Comparison of ENCODE assay signal across 1 cellular context in genomic region chr3:17081520-17081919, GRCh38.
TF ChIP-seq lines count a peak whose summit lies in the region.

No MANE protein-coding gene starts in this region.

TF ChIP-seq in GM23338, 12 proteins besides CTCF, POLR2A, EP300 and RAD21 (continued from another document):
- no peak for TF ChIP-seq ZNF462 (CRISPR knock-in tag; IDR thresholded peaks at IDR 0.05)
- TF ChIP-seq JUNB (IDR thresholded peaks at IDR 0.05; ENCODE audit: unreplicated experiment), result no peak
- no peak for TF ChIP-seq CREB1 (CRISPR knock-in tag; IDR thresholded peaks at IDR 0.05; ENCODE audit: low read depth)
- TF ChIP-seq EZH2phosphoT487 (IDR thresholded peaks at IDR 0.05; ENCODE audit: unreplicated experiment), result no peak
- TF ChIP-seq ZNF331 (CRISPR knock-in tag; IDR thresholded peaks at IDR 0.05; ENCODE audit: low read depth), result no peak
- TF ChIP-seq POLR2AphosphoS5 (IDR thresholded peaks at IDR 0.05; ENCODE audit: low read depth), result no peak
- no peak for TF ChIP-seq NANOG (IDR thresholded peaks at IDR 0.05; ENCODE audit: borderline replicate concordance)
- TF ChIP-seq STAT1 (IDR thresholded peaks at IDR 0.05; ENCODE audit: unreplicated experiment), result no peak
- no peak for TF ChIP-seq ZNF114 (CRISPR knock-in tag; IDR thresholded peaks at IDR 0.05)
